ENCODE assay signal across 24 cellular contexts in genomic region chr1:16927256-16927655, GRCh38. TPM values are rescaled to one million over a fixed set of nuclear protein-coding genes. Genes with fewer than 3 reads are reported as not detected.
DNase-seq lines count a peak whose midpoint lies in the region; ATAC-seq and TF ChIP-seq lines count a peak whose summit lies in the region.
"Had no signal": no experiment of that assay in that cellular context is flagged by ENCODE, and none has a peak within 500 bp of the region (broad histone marks: within the 10 kb centered on the region; RNA-seq: fewer than 3 reads in every experiment).

No MANE protein-coding gene starts in this region.

- no peak overlapping the region for H3K27ac ChIP-seq in left ventricle myocardium inferior (replicated peaks)
- H3K27ac ChIP-seq in layer of hippocampus (ENCODE audit: low read depth, low read length): peak overlapping the region; percentile 46
- no peak overlapping the region for H3K27ac ChIP-seq in thymus (ENCODE audit: low read depth)
- H3K27ac ChIP-seq: adrenal gland, C4-2B, cardiac muscle cell, heart left ventricle, neutrophil, SJCRH30, suprapubic skin had no signal

- H3K36me3 Mint-ChIP-seq in brain (peaks cover 8% of the 10 kb centered on the region), HFFc6 (ENCODE audit: low read depth) (peaks cover 4% of the 10 kb centered on the region; the same call in 1 of the 2 replicates)

- H3K4me1 ChIP-seq in left ventricle myocardium inferior (no peaks in the 10 kb centered on the region), thymus (ENCODE audit: control insufficient read depth, insufficient read depth, low read length) (peaks cover 18% of the 10 kb centered on the region)
- H3K4me1 ChIP-seq: adrenal gland, SJCRH30 had no signal

- peak overlapping the region in 4 of 5 experiments; percentile 35 to 69 (median 57) for H3K4me3 Mint-ChIP-seq in brain
- no peak overlapping the region for H3K4me3 Mint-ChIP-seq in HFFc6
- H3K4me3 Mint-ChIP-seq: T-helper 1 cell treated with Interleukin-12 subunit alpha and Interleukin-12 subunit beta and Interleukin-4 antibody, amounts not matched to agents 30 μg/mL and 1 μg/mL, for 36 hours had no signal

- H3K27ac Mint-ChIP-seq in brain (peak overlapping the region; percentile 87 to 100 (median 97)), HFFc6 (no peak overlapping the region)
- H3K27ac Mint-ChIP-seq: T-helper 1 cell treated with Interleukin-12 subunit alpha and Interleukin-12 subunit beta and Interleukin-4 antibody, amounts not matched to agents 30 μg/mL and 1 μg/mL, for 36 hours had no signal

- ATAC-seq in Right ventricle myocardium inferior (no peak), HG03135 (IDR thresholded peaks at IDR 0.05; ENCODE audit: unreplicated experiment) (no peak)
- ATAC-seq: left ventricle myocardium superior had no signal

- WGBS in thymus: 90% methylated on average over 14 of the region's 14 CpGs

- H3K4me1 Mint-ChIP-seq in brain: peaks cover 66% of the 10 kb centered on the region
- no peaks in the 10 kb centered on the region for H3K4me1 Mint-ChIP-seq in HFFc6 (ENCODE audit: low read depth)

- H3K27me3 Mint-ChIP-seq in brain (peaks cover 10% of the 10 kb centered on the region), HFFc6 (ENCODE audit: insufficient read depth) (no peaks in the 10 kb centered on the region)

- no peak for TF ChIP-seq CTCF in left ventricle myocardium inferior (IDR thresholded peaks at IDR 0.05; ENCODE audit: borderline replicate concordance)
- no peak for TF ChIP-seq CTCF in brain (conservative IDR thresholded peaks at IDR 0.05)
- TF ChIP-seq CTCF in HFFc6 (IDR thresholded peaks at IDR 0.05): no peak

- H3K27me3 ChIP-seq in left ventricle myocardium inferior (ENCODE audit: low read depth) (no peaks in the 10 kb centered on the region), layer of hippocampus (ENCODE audit: control insufficient read depth, insufficient read depth, low read length) (no peaks in the 10 kb centered on the region), thymus (ENCODE audit: control insufficient read depth, insufficient read depth) (no peaks in the 10 kb centered on the region)
- H3K27me3 ChIP-seq: adrenal gland, cardiac muscle cell, heart left ventricle, SJCRH30, suprapubic skin had no signal

- H3K36me3 ChIP-seq in left ventricle myocardium inferior (peaks cover 11% of the 10 kb centered on the region), thymus (ENCODE audit: control insufficient read depth, insufficient read depth) (peaks cover 22% of the 10 kb centered on the region)
- H3K36me3 ChIP-seq: adrenal gland, cardiac muscle cell, neutrophil, SJCRH30 had no signal

- no peaks in the 10 kb centered on the region for H3K9me3 Mint-ChIP-seq in brain
- H3K9me3 Mint-ChIP-seq in HFFc6: no peaks in the 10 kb centered on the region
- H3K9me3 Mint-ChIP-seq: T-helper 1 cell treated with Interleukin-12 subunit alpha and Interleukin-12 subunit beta and Interleukin-4 antibody, amounts not matched to agents 30 μg/mL and 1 μg/mL, for 36 hours had no signal

- H3K9me3 ChIP-seq in left ventricle myocardium inferior (replicated peaks): no peaks in the 10 kb centered on the region
- H3K9me3 ChIP-seq in thymus (ENCODE audit: control insufficient read depth): no peaks in the 10 kb centered on the region
- H3K9me3 ChIP-seq: adrenal gland, heart left ventricle, neutrophil, SJCRH30, suprapubic skin had no signal

- intact Hi-C loops in Right ventricle myocardium inferior (cut with DNase I): no loop called here
- intact Hi-C loops in left ventricle myocardium inferior (cut with micrococcal nuclease): no loop called here

- H3K4me3 ChIP-seq in left ventricle myocardium inferior: no peak overlapping the region
- peak overlapping the region; percentile 46 for H3K4me3 ChIP-seq in thymus (ENCODE audit: low read length)
- H3K4me3 ChIP-seq: adrenal gland, cardiac muscle cell, heart left ventricle, SJCRH30, suprapubic skin had no signal

- peak; percentile 18 for DNase-seq in Right ventricle myocardium inferior (ENCODE audit: missing footprints)
- DNase-seq in left ventricle myocardium inferior: no peak
- DNase-seq in NCI-H128 (lab: John Stamatoyannopoulos, UW; ENCODE audit: unreplicated experiment): no peak
- DNase-seq in HFFc6: no peak
- DNase-seq: activated CD4-positive, alpha-beta T cell treated with anti-CD3 and anti-CD28 coated beads, Interleukin-2, amount 50 U/mL, for 1 hour; activated gamma-delta T cell; adrenal gland; dermis blood vessel endothelial cell; GOT3; Karpas-422; NCI-H82; SJCRH30 had no signal

RNA-seq across cellular contexts. Expression of gene CROCC, which starts 5.5 kb away (rescaled TPM):
- total RNA-seq in Right ventricle myocardium inferior: 6.5 TPM
- total RNA-seq in left ventricle myocardium inferior: 8.9 TPM
- 29.1 TPM for polyA plus RNA-seq in brain (ENCODE audit: insufficient read depth, low read depth, low replicate concordance)
- 97.1 TPM for polyA plus RNA-seq in thymus
- 10 to 100 TPM; 10.3 to 14.6 (median 12.5) TPM for total RNA-seq in HFFc6 (2021; fragmentation: NEBNext Ultra II Directional; extraction: Animal tissue kit (Norgen Biotek cat#: 25700))

RNA-seq across cellular contexts. Expression of gene RNU1-2, which starts 31.5 kb away (rescaled TPM):
- total RNA-seq in Right ventricle myocardium inferior: 4,572 TPM
- total RNA-seq in left ventricle myocardium inferior: 6,072 TPM
- not detected for polyA plus RNA-seq in brain (ENCODE audit: insufficient read depth, low read depth, low replicate concordance)
- not detected for polyA plus RNA-seq in thymus
- total RNA-seq in HFFc6 (2021; fragmentation: NEBNext Ultra II Directional; extraction: Animal tissue kit (Norgen Biotek cat#: 25700)): 1,000 to 10,000 TPM; 1,191 to 2,394 (median 1,819) TPM
- polyA plus RNA-seq: adrenal gland, cardiac muscle cell, heart left ventricle had no signal

RNA-seq across cellular contexts. Expression of gene MFAP2, which starts 53.2 kb away (rescaled TPM):
- total RNA-seq in Right ventricle myocardium inferior (4.8 TPM), left ventricle myocardium inferior (3.0 TPM)
- polyA plus RNA-seq in brain (ENCODE audit: insufficient read depth, low read depth, low replicate concordance) (162 TPM), thymus (5.6 TPM)
- total RNA-seq in HFFc6 (2021; fragmentation: NEBNext Ultra II Directional; extraction: Animal tissue kit (Norgen Biotek cat#: 25700)): 10 to 100 TPM; 33.7 to 53.4 (median 47.5) TPM
- total RNA-seq: mononuclear cell had no signal
